9 cellular contexts compared by ENCODE assay signal in the genomic region with DNA sequence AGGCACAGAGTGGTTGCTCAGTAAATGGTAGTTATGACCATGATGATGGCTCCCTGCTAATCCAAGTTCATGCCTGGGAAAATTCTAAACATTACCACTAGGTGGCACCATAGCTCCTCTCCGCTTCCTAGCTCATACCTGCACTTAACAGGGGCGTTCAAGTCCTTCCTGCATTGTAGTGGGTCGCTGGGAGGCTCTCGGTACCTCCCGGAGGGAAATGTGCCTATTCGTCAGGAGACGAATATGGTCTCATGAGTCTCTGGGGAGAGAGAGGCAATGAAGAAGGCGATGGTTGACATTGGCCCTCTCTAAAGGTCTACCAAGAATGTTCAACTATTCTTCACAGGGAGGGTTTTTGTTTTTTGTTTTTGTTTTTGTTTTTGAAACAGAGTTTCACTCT. TPM values are rescaled to one million over a fixed set of nuclear protein-coding genes. Genes with fewer than 3 reads are reported as not detected.
DNase-seq lines count a peak whose midpoint lies in the region; ATAC-seq and TF ChIP-seq lines count a peak whose summit lies in the region.
"Had no signal": no experiment of that assay in that cellular context is flagged by ENCODE, and none has a peak within 500 bp of the region (broad histone marks: within the 10 kb centered on the region; RNA-seq: fewer than 3 reads in every experiment).

No MANE protein-coding gene starts in this region.

- peaks cover 11% of the 10 kb centered on the region for H3K27me3 Mint-ChIP-seq in activated T-helper 17 cell treated with anti-CD3 and anti-CD28 coated beads, Interleukin-2, amount 50 U/mL, for 72 hours

- no peaks in the 10 kb centered on the region for H4K20me1 ChIP-seq in MM.1S (ENCODE audit: insufficient read depth, low read length)
- no peaks in the 10 kb centered on the region for H4K20me1 ChIP-seq in osteoblast (ENCODE audit: insufficient read depth, low read length)

- H3F3A ChIP-seq in MM.1S (ENCODE audit: insufficient read depth, low read length): no peaks in the 10 kb centered on the region

- H3K79me2 ChIP-seq in MM.1S (ENCODE audit: low read length) (no peaks in the 10 kb centered on the region), osteoblast (ENCODE audit: insufficient read depth, low read length) (no peaks in the 10 kb centered on the region)

- H3K4me2 ChIP-seq in MM.1S (ENCODE audit: low read depth, low read length) (peak overlapping the region; percentile 73), osteoblast (ENCODE audit: insufficient read depth, low read length) (peak overlapping the region; percentile 57)

- H2AFZ ChIP-seq in MM.1S (ENCODE audit: low read length): peak overlapping the region; percentile 77
- H2AFZ ChIP-seq in osteoblast (ENCODE audit: low read length): peak overlapping the region; percentile 89

- H3K9me2 ChIP-seq in MM.1S (replicated peaks; ENCODE audit: insufficient read depth, low read length): no peaks in the 10 kb centered on the region

- DNase-seq in CMK (ENCODE audit: low read depth) (peak; percentile 66), GM20000 (ENCODE audit: low spot score) (peak; percentile 82), MM.1S (peak; percentile 74), RPMI7951 (ENCODE audit: low read depth) (peak; percentile 72), osteoblast (ENCODE audit: insufficient read length, low spot score, missing footprints) (peak; percentile 96)

- no peaks in the 10 kb centered on the region for H3K9me3 Mint-ChIP-seq in activated T-helper 17 cell treated with anti-CD3 and anti-CD28 coated beads, Interleukin-2, amount 50 U/mL, for 72 hours

- H3K27ac Mint-ChIP-seq in activated T-helper 17 cell treated with anti-CD3 and anti-CD28 coated beads, Interleukin-2, amount 50 U/mL, for 72 hours: no peak overlapping the region

- no peaks in the 10 kb centered on the region for H3K36me3 Mint-ChIP-seq in activated T-helper 17 cell treated with anti-CD3 and anti-CD28 coated beads, Interleukin-2, amount 50 U/mL, for 72 hours (ENCODE audit: low read depth)

- H3K4me3 ChIP-seq in MM.1S (ENCODE audit: low read length) (peak overlapping the region; percentile 41; the same call in 1 of the 2 replicates), gastroesophageal sphincter (no peak overlapping the region), osteoblast (ENCODE audit: insufficient read depth, low read length) (no peak overlapping the region)

- no peaks in the 10 kb centered on the region for H3K9me3 ChIP-seq in MM.1S (replicated peaks; ENCODE audit: insufficient read depth, low read length)
- no peaks in the 10 kb centered on the region for H3K9me3 ChIP-seq in gastroesophageal sphincter
- H3K9me3 ChIP-seq in osteoblast (ENCODE audit: low read depth, low read length): no peaks in the 10 kb centered on the region

- ATAC-seq in activated T-helper 17 cell treated with anti-CD3 and anti-CD28 coated beads, Interleukin-2, amount 50 U/mL, for 72 hours (replicated peaks): peak; percentile 82
- ATAC-seq in gastroesophageal sphincter (peak; percentile 85), GM18868 (IDR thresholded peaks at IDR 0.05; ENCODE audit: unreplicated experiment) (no peak)

- WGBS in gastroesophageal sphincter (ENCODE audit: low coverage in 1 of 2), 2 donors: 0 to 5% methylated on average over 3 to 4 of the region's 8 CpGs

- H3K4me3 Mint-ChIP-seq in activated T-helper 17 cell treated with anti-CD3 and anti-CD28 coated beads, Interleukin-2, amount 50 U/mL, for 72 hours: no peak overlapping the region

- TF ChIP-seq EP300 in gastroesophageal sphincter (IDR thresholded peaks at IDR 0.05): no peak

- no peaks in the 10 kb centered on the region for H3K4me1 ChIP-seq in MM.1S (ENCODE audit: low read length)
- no peaks in the 10 kb centered on the region for H3K4me1 ChIP-seq in gastroesophageal sphincter
- H3K4me1 ChIP-seq in osteoblast (ENCODE audit: insufficient read depth, low read length): peaks cover 3% of the 10 kb centered on the region

- H3K27me3 ChIP-seq in MM.1S (replicated peaks; ENCODE audit: insufficient read depth, low read length) (no peaks in the 10 kb centered on the region), gastroesophageal sphincter (peaks cover 15% of the 10 kb centered on the region), osteoblast (ENCODE audit: insufficient read depth, low read length) (peaks cover 14% of the 10 kb centered on the region)

- peak; percentile 88 for TF ChIP-seq CTCF in GM20000 (IDR thresholded peaks at IDR 0.05; ENCODE audit: extremely low read depth, missing control alignments)
- peak; percentile 93 for TF ChIP-seq CTCF in MM.1S (IDR thresholded peaks at IDR 0.05; ENCODE audit: low read length)
- peak in 3 of 4 experiments; percentile 86 to 92 (median 89) for TF ChIP-seq CTCF in gastroesophageal sphincter (IDR thresholded peaks at IDR 0.05)
- peak; percentile 92 for TF ChIP-seq CTCF in osteoblast (IDR thresholded peaks at IDR 0.05; ENCODE audit: extremely low read depth, low read depth, low read length)

- H3K36me3 ChIP-seq in MM.1S (replicated peaks; ENCODE audit: insufficient read depth, low read length): no peaks in the 10 kb centered on the region
- H3K36me3 ChIP-seq in gastroesophageal sphincter: no peaks in the 10 kb centered on the region
- no peaks in the 10 kb centered on the region for H3K36me3 ChIP-seq in osteoblast (ENCODE audit: insufficient read depth, low read length)

- H3K27ac ChIP-seq in MM.1S (ENCODE audit: low read length) (no peak overlapping the region), gastroesophageal sphincter (no peak overlapping the region), osteoblast (ENCODE audit: low read depth, low read length) (no peak overlapping the region)

- peak overlapping the region; percentile 16; the same call in 1 of the 2 replicates for H3K9ac ChIP-seq in MM.1S (ENCODE audit: low read length)

- no peak for TF ChIP-seq POLR2A in gastroesophageal sphincter (IDR thresholded peaks at IDR 0.05)

- H3K4me1 Mint-ChIP-seq in activated T-helper 17 cell treated with anti-CD3 and anti-CD28 coated beads, Interleukin-2, amount 50 U/mL, for 72 hours: no peaks in the 10 kb centered on the region

RNA-seq across cellular contexts. Expression of a gene that starts 10.9 kb away (rescaled TPM):
- total RNA-seq in RPMI7951 (2014; rRNA removed; shearing (Covaris generic)): 1.6 and 2.5 TPM in 2 replicates
- total RNA-seq in activated T-helper 17 cell treated with anti-CD3 and anti-CD28 coated beads, Interleukin-2, amount 50 U/mL, for 72 hours: 1 to 10 TPM; 2.1 to 3.7 TPM
- total RNA-seq in gastroesophageal sphincter: 1 to 10 TPM in 1 of 4 donors, under 1 TPM in 3; 0.15 to 2.0 (median 0.60) TPM
- total RNA-seq in osteoblast: under 0.01 TPM in 2 replicates

RNA-seq across cellular contexts. Expression of a gene that starts 36.0 kb away (rescaled TPM):
- 1.8 and 2.6 TPM in 2 replicates for total RNA-seq in RPMI7951 (2014; rRNA removed; shearing (Covaris generic))
- total RNA-seq in activated T-helper 17 cell treated with anti-CD3 and anti-CD28 coated beads, Interleukin-2, amount 50 U/mL, for 72 hours: under 1 TPM in 1 of 2 donors, not detected in 1; 0.15 TPM
- total RNA-seq in gastroesophageal sphincter (not detected), osteoblast (0.72 and 1.5 TPM in 2 replicates)
- total RNA-seq: T-helper 2 cell treated with Interferon-gamma antibody and Interleukin-4, amounts not matched to agents 100 ng/mL and 5 ng/mL, for 36 hours had no signal

RNA-seq across cellular contexts. Expression of a gene that starts 49.5 kb away (rescaled TPM):
- total RNA-seq in RPMI7951 (2014; rRNA removed; shearing (Covaris generic)): 0.10 and 0.48 TPM in 2 replicates
- under 1 TPM in 1 of 2 donors, not detected in 1; 0.19 TPM for total RNA-seq in activated T-helper 17 cell treated with anti-CD3 and anti-CD28 coated beads, Interleukin-2, amount 50 U/mL, for 72 hours
- under 1 TPM in 1 of 4 donors, not detected in 3; 0.15 TPM for total RNA-seq in gastroesophageal sphincter
- under 0.01 and 0.36 TPM in 2 replicates for total RNA-seq in osteoblast
- total RNA-seq: T-helper 2 cell treated with Interferon-gamma antibody and Interleukin-4, amounts not matched to agents 100 ng/mL and 5 ng/mL, for 36 hours had no signal

RNA-seq across cellular contexts. Expression of a gene that starts 49.6 kb away (rescaled TPM):
- 12.6 and 15.9 TPM in 2 replicates for total RNA-seq in RPMI7951 (2014; rRNA removed; shearing (Covaris generic))
- 1 to 10 TPM; 2.1 to 5.3 TPM for total RNA-seq in activated T-helper 17 cell treated with anti-CD3 and anti-CD28 coated beads, Interleukin-2, amount 50 U/mL, for 72 hours
- 10 to 100 TPM; 11.6 to 17.6 (median 16.4) TPM for total RNA-seq in gastroesophageal sphincter
- 4.0 and 5.0 TPM in 2 replicates for total RNA-seq in osteoblast
